15 cellular contexts compared by ENCODE assay signal in the genomic region with DNA sequence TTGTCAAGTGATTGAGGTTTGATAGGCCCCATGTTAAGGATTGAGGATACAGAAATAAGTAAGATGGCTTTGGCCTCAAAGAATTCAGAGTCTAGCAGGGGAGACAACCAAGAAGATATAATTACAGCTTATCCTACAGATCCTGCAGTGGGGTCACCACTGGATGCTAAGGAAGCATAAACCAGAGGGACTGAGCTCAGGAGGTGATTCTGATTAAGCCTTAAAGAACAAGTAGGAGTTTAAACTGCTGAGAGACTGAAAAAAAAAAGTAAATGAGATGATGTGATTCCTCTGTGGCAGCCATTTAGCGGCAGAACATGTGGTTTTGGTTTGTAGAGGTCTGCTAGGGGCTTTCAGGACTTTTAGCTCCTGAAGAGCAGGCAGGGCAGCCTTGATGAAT. TPM values are rescaled to one million over a fixed set of nuclear protein-coding genes. Genes with fewer than 3 reads are reported as not detected.
A peak's percentile ranks its signal among the peaks of the same experiment; 100 is the strongest.
DNase-seq lines count a peak whose midpoint lies in the region; ATAC-seq and TF ChIP-seq lines count a peak whose summit lies in the region.
"Had no signal": no experiment of that assay in that cellular context is flagged by ENCODE, and none has a peak within 500 bp of the region (broad histone marks: within the 10 kb centered on the region; RNA-seq: fewer than 3 reads in every experiment).

No MANE protein-coding gene starts in this region.

- DNase-seq in DMS 273 (lab: John Stamatoyannopoulos, UW; ENCODE audit: unreplicated experiment) (peak; percentile 48), DMS 273 treated with DMSO at 0.1 percent for 48 hours (lab: John Stamatoyannopoulos, UW) (no peak), NCI-H82 (lab: John Stamatoyannopoulos, UW) (peak; percentile 64), adipocyte (ENCODE audit: low read depth) (peak; percentile 5), NCI-H1694 treated with DMSO at 0.1 percent for 48 hours (lab: John Stamatoyannopoulos, UW) (no peak), GM20000 (ENCODE audit: low spot score) (no peak), T-cell (no peak)
- DNase-seq: CD8-positive, alpha-beta T cell; COR-L47 had no signal

- no peak overlapping the region for H3K4me3 Mint-ChIP-seq in T-cell
- H3K4me3 Mint-ChIP-seq: CD14-positive monocyte; CD8-positive, alpha-beta T cell had no signal

- no peak overlapping the region for H3K4me3 ChIP-seq in adipocyte (ENCODE audit: low read length)
- H3K4me3 ChIP-seq in subcutaneous abdominal adipose tissue (ENCODE audit: low read depth in 1 of 5, low read length in 5 of 5): no peak overlapping the region
- H3K4me3 ChIP-seq: GM23248 had no signal

- H3K27ac ChIP-seq in subcutaneous abdominal adipose tissue (ENCODE audit: low read depth, low read length): peak overlapping the region; percentile 42
- H3K27ac ChIP-seq: 22Rv1, GM23248, HL-60 had no signal

- H3K9ac ChIP-seq in adipocyte (ENCODE audit: low read length): no peak overlapping the region
- no peak overlapping the region for H3K9ac ChIP-seq in subcutaneous abdominal adipose tissue (ENCODE audit: low read length in 5 of 5)
- H3K9ac ChIP-seq: GM23248 had no signal

- CTCF ChIA-PET in T-cell (lab: Charles Lee): no interaction called here

- H3K27me3 Mint-ChIP-seq in T-cell: peaks cover 4 to 8% of the 10 kb centered on the region in 2 donors

- POLR2A ChIA-PET in T-cell (lab: Charles Lee): interaction anchor here in 1 of 2 donors (0.6 kb wide), 1 partner anchor 10 kb away, joined by 3 read pairs; no protein-coding TSS in a partner anchor

- H3K4me1 ChIP-seq in adipocyte (ENCODE audit: control insufficient read depth, insufficient read depth, low read length): peaks cover 48% of the 10 kb centered on the region
- peaks cover 7 to 51% (median 36%) of the 10 kb centered on the region in 5 donors for H3K4me1 ChIP-seq in subcutaneous abdominal adipose tissue (ENCODE audit: control insufficient read depth in 5 of 5, insufficient read depth in 5 of 5, low read length in 5 of 5)

- ATAC-seq in T-cell (replicated peaks in 1 of 4): no peak
- ATAC-seq: CD8-positive, alpha-beta T cell; HCT116 had no signal

- no peaks in the 10 kb centered on the region for H3K4me1 Mint-ChIP-seq in T-cell
- H3K4me1 Mint-ChIP-seq: CD14-positive monocyte had no signal

- H3K9me3 ChIP-seq in adipocyte (ENCODE audit: control insufficient read depth, low read length): no peaks in the 10 kb centered on the region
- H3K9me3 ChIP-seq in subcutaneous abdominal adipose tissue (ENCODE audit: control insufficient read depth in 5 of 5, low read length in 5 of 5): no peaks in the 10 kb centered on the region

- H3K27ac Mint-ChIP-seq in T-cell: no peak overlapping the region
- H3K27ac Mint-ChIP-seq: CD14-positive monocyte; CD8-positive, alpha-beta T cell had no signal

- H3K27me3 ChIP-seq in adipocyte (replicated peaks; ENCODE audit: control insufficient read depth, insufficient read depth, low read length) (no peaks in the 10 kb centered on the region), subcutaneous abdominal adipose tissue (ENCODE audit: control insufficient read depth in 5 of 5, insufficient read depth in 4 of 5, low read length in 5 of 5) (no peaks in the 10 kb centered on the region)

- H3K36me3 ChIP-seq in adipocyte (ENCODE audit: control insufficient read depth, insufficient read depth, low read length, severe bottlenecking): no peaks in the 10 kb centered on the region
- H3K36me3 ChIP-seq in subcutaneous abdominal adipose tissue (ENCODE audit: control insufficient read depth in 5 of 5, insufficient read depth in 5 of 5, low read length in 5 of 5): no peaks in the 10 kb centered on the region

- no peaks in the 10 kb centered on the region for H3K9me3 Mint-ChIP-seq in T-cell
- H3K9me3 Mint-ChIP-seq: CD8-positive, alpha-beta T cell had no signal

- no peaks in the 10 kb centered on the region for H3K36me3 Mint-ChIP-seq in T-cell
- H3K36me3 Mint-ChIP-seq: CD14-positive monocyte; CD8-positive, alpha-beta T cell had no signal

- TF ChIP-seq CTCF in GM20000 (IDR thresholded peaks at IDR 0.05; ENCODE audit: extremely low read depth, missing control alignments): no peak

RNA-seq across cellular contexts. Expression of a gene that starts 30.9 kb away (rescaled TPM):
- total RNA-seq in T-cell: 10 to 100 TPM in 1 of 5 donors, 1 to 10 TPM in 4; 3.8 to 12.7 (median 6.8) TPM

Comparison
In these comparisons a context has a peak if more than half of its experiments do, and no peak if none do; other contexts are left out.
1. DNase-seq: peak in DMS 273 (single experiment), NCI-H82 (single experiment) and adipocyte (single experiment); none in DMS 273 treated with DMSO at 0.1 percent for 48 hours (single experiment), NCI-H1694 treated with DMSO at 0.1 percent for 48 hours (single experiment), GM20000 (single experiment) and T-cell (0 of 34).